28 cellular contexts compared by ENCODE assay signal in genomic region chr9:29701971-29702370, GRCh38.
"Had no signal": no experiment of that assay in that cellular context is flagged by ENCODE, and none has a peak within 500 bp of the region (broad histone marks: within the 10 kb centered on the region; RNA-seq: fewer than 3 reads in every experiment).

No MANE protein-coding gene starts in this region.

- H3K27ac Mint-ChIP-seq: activated CD4-positive, alpha-beta T cell treated with anti-CD3 and anti-CD28 coated beads, Interleukin-2, amount 10 ng/mL, durations not matched to agents 24 days and 14 days; activated CD8-positive, alpha-beta T cell treated with anti-CD3 and anti-CD28 coated beads for 36 hours; activated naive CD8-positive, alpha-beta T cell treated with anti-CD3 and anti-CD28 coated beads for 36 hours; activated T-cell treated with anti-CD3 and anti-CD28 coated beads, Interleukin-2, amount 50 U/mL, for 72 hours; activated T-helper 17 cell treated with anti-CD3 and anti-CD28 coated beads, Interleukin-2, amount 50 U/mL, for 72 hours; T-helper 1 cell treated with Interleukin-12 subunit alpha and Interleukin-12 subunit beta and Interleukin-4 antibody, amounts not matched to agents 30 μg/mL and 1 μg/mL, for 36 hours; T-helper 2 cell treated with Interferon-gamma antibody and Interleukin-4, amounts not matched to agents 5 μg/mL and 100 μg/mL, for 36 hours had no signal

- H3K27me3 Mint-ChIP-seq: activated CD4-positive, alpha-beta T cell treated with anti-CD3 and anti-CD28 coated beads, Interleukin-2, amount 10 ng/mL, durations not matched to agents 24 days and 14 days; activated CD8-positive, alpha-beta T cell treated with anti-CD3 and anti-CD28 coated beads for 36 hours; activated naive CD8-positive, alpha-beta T cell treated with anti-CD3 and anti-CD28 coated beads for 36 hours; activated T-helper 17 cell treated with anti-CD3 and anti-CD28 coated beads, Interleukin-2, amount 50 U/mL, for 72 hours had no signal

- DNase-seq: activated CD4-positive, alpha-beta T cell treated with anti-CD3 and anti-CD28 coated beads, Interleukin-2, amount 10 ng/mL, durations not matched to agents 24 days and 14 days; activated CD4-positive, alpha-beta T cell treated with anti-CD3 and anti-CD28 coated beads, Interleukin-2, amount 50 U/mL, for 4 hours; activated CD8-positive, alpha-beta T cell treated with anti-CD3 and anti-CD28 coated beads for 36 hours; activated effector memory CD4-positive, alpha-beta T cell treated with anti-CD3 and anti-CD28 coated beads, Interleukin-2, amount 50 U/mL, for 16 hours; activated naive CD4-positive, alpha-beta T cell; activated naive CD4-positive, alpha-beta T cell treated with anti-CD3 and anti-CD28 coated beads, Interleukin-2, amount 50 U/mL, for 16 hours; activated naive CD8-positive, alpha-beta T cell treated with anti-CD3 and anti-CD28 coated beads for 36 hours; activated T-cell treated with anti-CD3 and anti-CD28 coated beads, Interleukin-2, amount 50 U/mL, for 1 hour; activated T-cell treated with anti-CD3 and anti-CD28 coated beads, Interleukin-2, amount 50 U/mL, for 72 hours; amniotic stem cell; aorta; NCI-H1105 treated with DMSO at 0.1 percent for 48 hours; NCI-H1436; NCI-H1694; NCI-H1930; NCI-H2081 treated with DMSO at 0.1 percent for 48 hours; NCI-H345; NCI-H510A; NCI-H526; NCI-H748 treated with DMSO at 0.1 percent for 48 hours; SHP77 treated with DMSO at 0.1 percent for 48 hours; SW 1271 had no signal

- H3K9me3 ChIP-seq: SJSA1 had no signal

- ATAC-seq: activated CD8-positive, alpha-beta T cell treated with anti-CD3 and anti-CD28 coated beads for 36 hours; activated T-cell treated with anti-CD3 and anti-CD28 coated beads, Interleukin-2, amount 50 U/mL, for 72 hours; activated T-helper 17 cell treated with anti-CD3 and anti-CD28 coated beads, Interleukin-2, amount 50 U/mL, for 72 hours; K562; Panc1 had no signal

- H3K27me3 ChIP-seq: SJSA1 had no signal

- H3K36me3 ChIP-seq: SJSA1 had no signal

- H3K4me3 ChIP-seq: K562, SJSA1 had no signal

- H3K4me1 ChIP-seq: SJSA1 had no signal

- H3K36me3 Mint-ChIP-seq: activated naive CD8-positive, alpha-beta T cell treated with anti-CD3 and anti-CD28 coated beads for 36 hours had no signal

- H3K4me1 Mint-ChIP-seq: activated CD4-positive, alpha-beta T cell treated with anti-CD3 and anti-CD28 coated beads, Interleukin-2, amount 10 ng/mL, durations not matched to agents 24 days and 14 days; activated naive CD8-positive, alpha-beta T cell treated with anti-CD3 and anti-CD28 coated beads for 36 hours; activated T-helper 17 cell treated with anti-CD3 and anti-CD28 coated beads, Interleukin-2, amount 50 U/mL, for 72 hours had no signal

- H3K4me3 Mint-ChIP-seq: activated CD4-positive, alpha-beta T cell treated with anti-CD3 and anti-CD28 coated beads, Interleukin-2, amount 10 ng/mL, durations not matched to agents 24 days and 14 days; activated CD8-positive, alpha-beta T cell treated with anti-CD3 and anti-CD28 coated beads for 36 hours; activated naive CD8-positive, alpha-beta T cell treated with anti-CD3 and anti-CD28 coated beads for 36 hours; activated T-cell treated with anti-CD3 and anti-CD28 coated beads, Interleukin-2, amount 50 U/mL, for 72 hours; activated T-helper 17 cell treated with anti-CD3 and anti-CD28 coated beads, Interleukin-2, amount 50 U/mL, for 72 hours; T-helper 1 cell treated with Interleukin-12 subunit alpha and Interleukin-12 subunit beta and Interleukin-4 antibody, amounts not matched to agents 30 μg/mL and 1 μg/mL, for 36 hours; T-helper 2 cell treated with Interferon-gamma antibody and Interleukin-4, amounts not matched to agents 5 μg/mL and 100 μg/mL, for 36 hours had no signal

- H3K27ac ChIP-seq: SJSA1 had no signal

- H3K9me3 Mint-ChIP-seq: activated CD4-positive, alpha-beta T cell treated with anti-CD3 and anti-CD28 coated beads, Interleukin-2, amount 10 ng/mL, durations not matched to agents 24 days and 14 days; activated CD8-positive, alpha-beta T cell treated with anti-CD3 and anti-CD28 coated beads for 36 hours; activated naive CD8-positive, alpha-beta T cell treated with anti-CD3 and anti-CD28 coated beads for 36 hours; T-helper 1 cell treated with Interleukin-12 subunit alpha and Interleukin-12 subunit beta and Interleukin-4 antibody, amounts not matched to agents 30 μg/mL and 1 μg/mL, for 36 hours had no signal
